Comparison of ENCODE assay signal across 14 cellular contexts in genomic region chr22:36397081-36397766, GRCh38. TPM values are rescaled to one million over a fixed set of nuclear protein-coding genes. Genes with fewer than 3 reads are reported as not detected.
DNase-seq lines count a peak whose midpoint lies in the region; ATAC-seq and TF ChIP-seq lines count a peak whose summit lies in the region.
"Had no signal": no experiment of that assay in that cellular context is flagged by ENCODE, and none has a peak within 500 bp of the region (broad histone marks: within the 10 kb centered on the region; RNA-seq: fewer than 3 reads in every experiment).

No MANE protein-coding gene starts in this region.

- H2AK5ac ChIP-seq in mesendoderm (ENCODE audit: low read length) = no peak overlapping the region

- H3K27me3 ChIP-seq in mesendoderm (ENCODE audit: insufficient read depth, low read length, poor library complexity) (no peaks in the 10 kb centered on the region), heart right ventricle (no peaks in the 10 kb centered on the region)
- H3K27me3 ChIP-seq: esophagus squamous epithelium, uterus had no signal

- no peak overlapping the region for H3K9ac ChIP-seq in mesendoderm (ENCODE audit: low read length)

- TF ChIP-seq POLR2A in lower leg skin (IDR thresholded peaks at IDR 0.05) = no peak

- H2BK120ac ChIP-seq in mesendoderm (ENCODE audit: low read depth, low read length) = no peak overlapping the region

- no peak overlapping the region for H3K23ac ChIP-seq in mesendoderm (ENCODE audit: low read length)

- H3K36me3 ChIP-seq in HEK293 (ENCODE audit: control insufficient read depth in 2 of 2, insufficient read depth in 1 of 2, low read length in 2 of 2) = no peaks in the 10 kb centered on the region
- H3K36me3 ChIP-seq in mesendoderm (ENCODE audit: control insufficient read depth, insufficient read depth, low read length) = no peaks in the 10 kb centered on the region
- no peaks in the 10 kb centered on the region for H3K36me3 ChIP-seq in heart right ventricle
- H3K36me3 ChIP-seq: esophagus squamous epithelium, uterus had no signal

- H4K5ac ChIP-seq in mesendoderm (ENCODE audit: low read length) = no peak overlapping the region

- H4K8ac ChIP-seq in mesendoderm (ENCODE audit: low read depth, low read length) = no peak overlapping the region

- intact Hi-C loops in lower leg skin (cut with DNase I; ENCODE audit: low total_unique reads) = no loop called here
- intact Hi-C loops in heart right ventricle (cut with DNase I) = loop anchor here in 4 of 10 donors (5.0 to 10.0 kb wide), 2 partner anchors 48 to 50 kb away; no protein-coding TSS in a partner anchor

- CTCF ChIA-PET in HEK293 (lab: Yijun Ruan, JAX) = interaction anchor here (0.6 to 1.6 kb wide), 4 partner anchors 25 to 96 kb away, joined by 3 to 4 read pairs (median 3); no protein-coding TSS in a partner anchor

- no peaks in the 10 kb centered on the region for H3K79me2 ChIP-seq in mesendoderm (ENCODE audit: control insufficient read depth, insufficient read depth, low read length)

- H3K9me3 ChIP-seq in HEK293 (ENCODE audit: control insufficient read depth, insufficient read depth, low read depth, low read length) (no peaks in the 10 kb centered on the region), heart right ventricle (no peaks in the 10 kb centered on the region)
- H3K9me3 ChIP-seq: esophagus squamous epithelium, uterus had no signal

- TF ChIP-seq CTCF in AG10803 (conservative IDR thresholded peaks at IDR 0.05; ENCODE audit: low read length) (0 out of 2 replicates have a peak, but pooled peaks have one; percentile 15), HEK293 (tag by site-specific recombination; IDR thresholded peaks at IDR 0.05) (no peak), chondrocyte (IDR thresholded peaks at IDR 0.05) (no peak), lower leg skin (IDR thresholded peaks at IDR 0.05) (no peak), heart right ventricle (IDR thresholded peaks at IDR 0.05) (no peak)

- H2BK5ac ChIP-seq in mesendoderm (ENCODE audit: low read length) = no peak overlapping the region

- no peak overlapping the region for H3K4me3 Mint-ChIP-seq in chondrocyte (ENCODE audit: unreplicated experiment)

- H3K4me1 Mint-ChIP-seq in chondrocyte (ENCODE audit: low read depth) = peaks cover 33% of the 10 kb centered on the region

- H3K4me1 ChIP-seq in HEK293 (ENCODE audit: control insufficient read depth, insufficient read depth, low read length) = peaks cover 12% of the 10 kb centered on the region
- peaks cover 2% of the 10 kb centered on the region for H3K4me1 ChIP-seq in mesendoderm (ENCODE audit: control insufficient read depth, low read depth, low read length)
- H3K4me1 ChIP-seq in heart right ventricle = peaks cover 0 to 58% (median 5%) of the 10 kb centered on the region in 9 donors
- H3K4me1 ChIP-seq: uterus had no signal

- no peak for ATAC-seq in heart right ventricle
- ATAC-seq: left lobe of liver had no signal

- H3K79me1 ChIP-seq in mesendoderm (ENCODE audit: low read length) = no peaks in the 10 kb centered on the region

- no peak overlapping the region for H3K4me2 ChIP-seq in mesendoderm (ENCODE audit: low read length)

- DNase-seq in AG10803 (ENCODE audit: low read depth) (peak; percentile 76), chondrocyte (ENCODE audit: low spot score) (no peak), mesendoderm (peak; percentile 84), amniotic stem cell (lab: John Stamatoyannopoulos, UW) (no peak), lower leg skin (ENCODE audit: low spot score in 2 of 2) (no peak), cerebellar cortex (ENCODE audit: low spot score) (no peak), heart right ventricle (no peak)
- DNase-seq: aorta, esophagus squamous epithelium, KG1, NCI-H446 treated with DMSO at 0.1 percent for 48 hours, uterus had no signal

- H3K18ac ChIP-seq in mesendoderm (ENCODE audit: low read length) = no peak overlapping the region

- H3K4ac ChIP-seq in mesendoderm (ENCODE audit: low read depth, low read length) = peak overlapping the region; percentile 49

- H3K56ac ChIP-seq in mesendoderm (ENCODE audit: low read length) = peak overlapping the region; percentile 10

- H3K4me3 ChIP-seq in AG10803 (ENCODE audit: low read length) = no peak overlapping the region
- no peak overlapping the region for H3K4me3 ChIP-seq in HEK293 (ENCODE audit: low read depth, low read length)
- no peak overlapping the region for H3K4me3 ChIP-seq in mesendoderm (ENCODE audit: low read length)
- H3K4me3 ChIP-seq in lower leg skin (ENCODE audit: low read depth, poor library complexity, severe bottlenecking) = no peak overlapping the region
- H3K4me3 ChIP-seq in heart right ventricle = no peak overlapping the region
- H3K4me3 ChIP-seq: esophagus squamous epithelium, uterus had no signal

- H3K27ac ChIP-seq in HEK293 (ENCODE audit: extremely low read depth, low read depth, low read length) (peak overlapping the region; percentile 1; the same call in 1 of the 2 replicates), mesendoderm (ENCODE audit: low read depth, low read length) (no peak overlapping the region), heart right ventricle (peak overlapping the region in 1 of 10 donors; percentile 31)
- H3K27ac ChIP-seq: uterus had no signal

- no peaks in the 10 kb centered on the region for H3K9me3 Mint-ChIP-seq in chondrocyte (ENCODE audit: low read depth)

- H3K27ac Mint-ChIP-seq in chondrocyte (ENCODE audit: unreplicated experiment) = peak overlapping the region; percentile 98

- no peak overlapping the region for H2BK15ac ChIP-seq in mesendoderm (replicated peaks; ENCODE audit: low read depth)

- H3K36me3 Mint-ChIP-seq in chondrocyte (ENCODE audit: low read depth) = no peaks in the 10 kb centered on the region

- H3K27me3 Mint-ChIP-seq in chondrocyte (ENCODE audit: low read depth) = no peaks in the 10 kb centered on the region

- no CpG with 5 or more reads among the region's 8 CpGs for WGBS in mesendoderm (ENCODE audit: extremely low coverage, insufficient coverage, low lambda C conversion rate)
- WGBS in lower leg skin, 2 donors = 74 to 78% methylated on average over 8 of the region's 8 CpGs
- WGBS in heart right ventricle, 2 donors = 83 to 87% methylated on average over 8 of the region's 8 CpGs

- POLR2A ChIA-PET in HEK293 (lab: Yijun Ruan, JAX) = interaction anchor here (2.8 to 3.3 kb wide), 2 partner anchors 10 to 13 kb away, joined by 15 to 27 read pairs; partner anchors contain the start of gene MYH9

TF ChIP-seq in HEK293, 187 proteins besides CTCF, POLR2A, EP300 and RAD21 (continues in another document):
- TF ChIP-seq PATZ1 (tag by site-specific recombination; IDR thresholded peaks at IDR 0.05) = peak; percentile 55; the same call in 1 of the 2 replicates
- TF ChIP-seq ZNF639 (tag by site-specific recombination; IDR thresholded peaks at IDR 0.05) = no peak
- 0 out of 2 replicates have a peak, but pooled peaks have one; percentile 42 for TF ChIP-seq ZNF449 (tag by site-specific recombination; IDR thresholded peaks at IDR 0.05)
- no peak for TF ChIP-seq ZNF248 (tag by site-specific recombination; IDR thresholded peaks at IDR 0.05)
- no peak for TF ChIP-seq ZNF768 (tag by site-specific recombination; IDR thresholded peaks at IDR 0.05)

RNA-seq across cellular contexts. Expression of gene MYH9, which starts 9.5 kb away (rescaled TPM):
- total RNA-seq in chondrocyte = 1,046 to 1,908 TPM (median 1,853 TPM) in 3 replicates
- polyA plus RNA-seq in mesendoderm (2013, experiment 1 of 2) = 110 TPM
- 111 TPM for polyA plus RNA-seq in mesendoderm (2013, experiment 2 of 2)
- 100 to 1,000 TPM; 258 to 335 (median 307) TPM for total RNA-seq in lower leg skin
- 100 to 1,000 TPM; 132 to 345 (median 189) TPM for total RNA-seq in heart right ventricle
- polyA plus RNA-seq in heart right ventricle = 100 to 1,000 TPM; 134 to 243 TPM

Comparison
In these comparisons a context has a peak if more than half of its experiments do, and no peak if none do; other contexts are left out.
1. DNase-seq: peak in AG10803 (single experiment) and mesendoderm (single experiment); none in chondrocyte (single experiment), amniotic stem cell (single experiment), lower leg skin (0 of 2), cerebellar cortex (single experiment) and heart right ventricle (0 of 2).